In the genomic region with DNA sequence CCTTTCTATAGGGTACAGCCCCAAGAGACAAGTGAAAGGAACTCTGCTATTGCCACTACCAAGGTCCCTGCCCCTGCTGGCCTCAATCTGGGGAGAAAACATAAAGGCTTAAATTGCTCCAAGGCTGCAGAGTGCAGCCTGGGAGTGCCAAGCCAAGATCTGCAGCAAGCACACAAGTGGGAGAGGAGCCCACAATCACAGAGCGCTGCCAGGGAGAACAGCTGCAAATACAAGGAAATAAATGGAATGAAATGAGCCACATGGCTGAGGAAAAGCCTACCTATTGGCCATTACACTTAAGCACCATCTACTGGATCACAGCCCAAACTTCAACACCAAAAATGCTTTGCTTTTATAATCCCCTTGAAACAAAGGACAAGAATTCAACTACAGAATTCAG, we compare ENCODE assay signal across 22 cellular contexts.
"Had no signal": no experiment of that assay in that cellular context is flagged by ENCODE, and none has a peak within 500 bp of the region (broad histone marks: within the 10 kb centered on the region; RNA-seq: fewer than 3 reads in every experiment).

No MANE protein-coding gene starts in this region.

- H3K36me3 ChIP-seq: MG63, SJCRH30 had no signal

- H3K27me3 ChIP-seq: MG63, SJCRH30 had no signal

- H3K4me1 ChIP-seq: SJCRH30 had no signal

- ATAC-seq: HepG2, SK-N-SH treated with all-trans-retinoic acid at 6 μM for 48 hours had no signal

- DNase-seq: IMR-90, Karpas-422, KG1, MG63, NCI-H1092, NCI-H1105 treated with DMSO at 0.1 percent for 48 hours, NCI-H1417 treated with DMSO at 0.1 percent for 48 hours, NCI-H146, NCI-H1694 treated with DMSO at 0.1 percent for 48 hours, NCI-H1930, NCI-H2107, NCI-H2171 treated with DMSO at 0.1 percent for 48 hours, NCI-H345, NCI-H446 treated with DMSO at 0.1 percent for 48 hours, NCI-H510A treated with DMSO at 0.1 percent for 48 hours, NCI-H526 treated with DMSO at 0.1 percent for 48 hours, NCI-H774, RPMI8226, SHP77 treated with DMSO at 0.1 percent for 48 hours had no signal

- H3K9me3 ChIP-seq: MG63, SJCRH30 had no signal

- H3K4me3 ChIP-seq: MG63, SJCRH30 had no signal

- H3K27ac ChIP-seq: SJCRH30 had no signal
